In the genomic region with DNA sequence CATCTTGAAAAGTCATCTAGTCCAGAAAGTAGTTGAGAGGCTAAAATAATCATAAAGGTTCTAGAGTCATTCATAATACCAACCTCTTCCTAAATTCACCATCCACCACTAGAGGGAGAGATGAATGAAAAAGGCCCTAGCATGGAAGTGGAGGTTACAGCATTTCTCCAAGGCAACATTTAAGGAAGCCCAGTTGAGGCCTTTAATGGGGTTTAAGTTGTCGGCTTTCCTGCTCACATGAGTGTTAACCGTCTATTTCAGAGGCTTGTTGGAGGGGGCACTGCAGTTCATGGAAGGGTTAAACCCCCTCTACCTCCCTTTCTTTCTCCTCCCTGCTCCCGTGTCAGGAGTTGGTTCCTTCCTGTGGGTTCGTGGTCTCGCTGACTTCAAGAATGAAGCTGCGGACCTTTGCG, we compare ENCODE assay signal across 8 cellular contexts. TPM values are rescaled to one million over a fixed set of nuclear protein-coding genes. Genes with fewer than 3 reads are reported as not detected.
DNase-seq lines count a peak whose midpoint lies in the region; ATAC-seq and TF ChIP-seq lines count a peak whose summit lies in the region.

No MANE protein-coding gene starts in this region.

- H3K27me3 ChIP-seq in body of pancreas (no peaks in the 10 kb centered on the region), liver (ENCODE audit: control insufficient read depth in 4 of 4, insufficient read depth in 4 of 4, low read length in 3 of 4) (peaks cover 0 to 5% (median 0%) of the 10 kb centered on the region in 4 donors)

- H3K4me1 ChIP-seq in body of pancreas (peaks cover 24% of the 10 kb centered on the region), liver (ENCODE audit: control insufficient read depth in 4 of 4, insufficient read depth in 4 of 4, low read length in 3 of 4) (peaks cover 0 to 21% (median 10%) of the 10 kb centered on the region in 4 donors)

- peaks cover 2% of the 10 kb centered on the region for H3K9me3 Mint-ChIP-seq in activated CD8-positive, alpha-beta T cell treated with anti-CD3 and anti-CD28 coated beads for 36 hours
- no peaks in the 10 kb centered on the region for H3K9me3 Mint-ChIP-seq in activated CD8-positive, alpha-beta T cell treated with anti-CD3 and anti-CD28 coated beads, Interleukin-2, amount 10 ng/mL, durations not matched to agents 7 days and 5 days (ENCODE audit: insufficient read depth)

- peaks cover 27% of the 10 kb centered on the region for H3K4me1 Mint-ChIP-seq in activated CD8-positive, alpha-beta T cell treated with anti-CD3 and anti-CD28 coated beads for 36 hours (ENCODE audit: low read depth)
- peaks cover 28% of the 10 kb centered on the region for H3K4me1 Mint-ChIP-seq in activated CD8-positive, alpha-beta T cell treated with anti-CD3 and anti-CD28 coated beads, Interleukin-2, amount 10 ng/mL, durations not matched to agents 7 days and 5 days (ENCODE audit: low read depth)

- TF ChIP-seq POLR2A in body of pancreas (IDR thresholded peaks at IDR 0.05), result no peak

- H3K27ac ChIP-seq in body of pancreas (no peak overlapping the region), liver (ENCODE audit: low read depth in 1 of 2, low read length in 2 of 2) (no peak overlapping the region)

- POLR2A ChIA-PET in activated CD8-positive, alpha-beta T cell treated with anti-CD3 and anti-CD28 coated beads for 36 hours (lab: Charles Lee), result interaction anchor here (0.6 to 0.9 kb wide), 2 partner anchors 53 to 143 kb away, joined by 3 to 4 read pairs; no protein-coding TSS in a partner anchor
- POLR2A ChIA-PET in activated CD8-positive, alpha-beta T cell treated with anti-CD3 and anti-CD28 coated beads, Interleukin-2, amount 10 ng/mL, durations not matched to agents 7 days and 5 days (lab: Charles Lee), result no interaction called here

- H3K27me3 Mint-ChIP-seq in activated CD8-positive, alpha-beta T cell treated with anti-CD3 and anti-CD28 coated beads for 36 hours, result peaks cover 7% of the 10 kb centered on the region
- peaks cover 22% of the 10 kb centered on the region for H3K27me3 Mint-ChIP-seq in activated CD8-positive, alpha-beta T cell treated with anti-CD3 and anti-CD28 coated beads, Interleukin-2, amount 10 ng/mL, durations not matched to agents 7 days and 5 days (ENCODE audit: low read depth)

- 66 to 80% methylated on average over 7 of the region's 7 CpGs for WGBS in body of pancreas, 2 donors
- 72% methylated on average over 7 of the region's 7 CpGs for WGBS in liver

- intact Hi-C loops in activated CD8-positive, alpha-beta T cell treated with anti-CD3 and anti-CD28 coated beads for 36 hours (cut with micrococcal nuclease), result loop anchor here (10.0 kb wide), 2 partner anchors 145 to 545 kb away; no protein-coding TSS in a partner anchor
- intact Hi-C loops in body of pancreas (cut with DNase I), result no loop called here

- no peak for ATAC-seq in activated CD8-positive, alpha-beta T cell treated with anti-CD3 and anti-CD28 coated beads for 36 hours
- ATAC-seq in activated CD8-positive, alpha-beta T cell treated with anti-CD3 and anti-CD28 coated beads, Interleukin-2, amount 10 ng/mL, durations not matched to agents 7 days and 5 days, result no peak
- ATAC-seq in body of pancreas (no peak), GM21423 (IDR thresholded peaks at IDR 0.05; ENCODE audit: unreplicated experiment) (no peak), GM18867 (IDR thresholded peaks at IDR 0.05; ENCODE audit: unreplicated experiment) (no peak)

- H3K36me3 ChIP-seq in body of pancreas (replicated peaks in 1 of 2; ENCODE audit: insufficient read depth in 1 of 2, low read depth in 2 of 2), result no peaks in the 10 kb centered on the region
- H3K36me3 ChIP-seq in liver (ENCODE audit: control insufficient read depth in 4 of 4, insufficient read depth in 3 of 4, low read depth in 1 of 4, low read length in 3 of 4), result no peaks in the 10 kb centered on the region

- CTCF ChIA-PET in activated CD8-positive, alpha-beta T cell treated with anti-CD3 and anti-CD28 coated beads for 36 hours (lab: Charles Lee), result interaction anchor here (0.6 to 6.0 kb wide), 18 partner anchors 11 to 578 kb away, joined by 3 to 41 read pairs (median 4); no protein-coding TSS in a partner anchor
- CTCF ChIA-PET in activated CD8-positive, alpha-beta T cell treated with anti-CD3 and anti-CD28 coated beads, Interleukin-2, amount 10 ng/mL, durations not matched to agents 7 days and 5 days (lab: Charles Lee), result interaction anchor here (0.6 to 7.0 kb wide), 20 partner anchors 13 to 547 kb away, joined by 3 to 51 read pairs (median 4); no protein-coding TSS in a partner anchor

- peak; percentile 17 for DNase-seq in activated CD8-positive, alpha-beta T cell treated with anti-CD3 and anti-CD28 coated beads for 36 hours
- DNase-seq in activated CD8-positive, alpha-beta T cell treated with anti-CD3 and anti-CD28 coated beads, Interleukin-2, amount 10 ng/mL, durations not matched to agents 7 days and 5 days, result no peak
- peak; percentile 40 for DNase-seq in NCI-H226
- no peak for DNase-seq in body of pancreas
- no peak for DNase-seq in activated effector memory CD4-positive, alpha-beta T cell treated with Interleukin-2 at 50 U/mL for 16 hours

- peak; percentile 70 to 82 for TF ChIP-seq RAD21 in liver (IDR thresholded peaks at IDR 0.05)

- no peaks in the 10 kb centered on the region for H3K36me3 Mint-ChIP-seq in activated CD8-positive, alpha-beta T cell treated with anti-CD3 and anti-CD28 coated beads for 36 hours (ENCODE audit: low read depth)
- H3K36me3 Mint-ChIP-seq in activated CD8-positive, alpha-beta T cell treated with anti-CD3 and anti-CD28 coated beads, Interleukin-2, amount 10 ng/mL, durations not matched to agents 7 days and 5 days (ENCODE audit: low read depth), result peaks cover 2% of the 10 kb centered on the region

- H3K4me3 ChIP-seq in body of pancreas (no peak overlapping the region), liver (ENCODE audit: low read depth in 1 of 3, low read length in 3 of 3) (no peak overlapping the region)

- peak; percentile 55 for TF ChIP-seq CTCF in activated CD8-positive, alpha-beta T cell treated with anti-CD3 and anti-CD28 coated beads for 36 hours (IDR thresholded peaks at IDR 0.05)
- TF ChIP-seq CTCF in body of pancreas (IDR thresholded peaks at IDR 0.05), result peak in 5 of 7 experiments; percentile 16 to 42 (median 24)
- peak; percentile 50 for TF ChIP-seq CTCF in liver (IDR thresholded peaks at IDR 0.05; ENCODE audit: low read depth, low read length, missing input control)

- H3K4me3 Mint-ChIP-seq in activated CD8-positive, alpha-beta T cell treated with anti-CD3 and anti-CD28 coated beads for 36 hours, result peak overlapping the region; percentile 24
- no peak overlapping the region for H3K4me3 Mint-ChIP-seq in activated CD8-positive, alpha-beta T cell treated with anti-CD3 and anti-CD28 coated beads, Interleukin-2, amount 10 ng/mL, durations not matched to agents 7 days and 5 days

- H3K9me3 ChIP-seq in body of pancreas (no peaks in the 10 kb centered on the region), liver (ENCODE audit: control insufficient read depth in 4 of 4, low read length in 3 of 4) (no peaks in the 10 kb centered on the region)

- H3K27ac Mint-ChIP-seq in activated CD8-positive, alpha-beta T cell treated with anti-CD3 and anti-CD28 coated beads for 36 hours, result no peak overlapping the region
- no peak overlapping the region for H3K27ac Mint-ChIP-seq in activated CD8-positive, alpha-beta T cell treated with anti-CD3 and anti-CD28 coated beads, Interleukin-2, amount 10 ng/mL, durations not matched to agents 7 days and 5 days

- no peak overlapping the region for H3K9ac ChIP-seq in liver (ENCODE audit: low read depth in 1 of 2, low read length in 2 of 2)

TF ChIP-seq in liver, 16 proteins besides CTCF, POLR2A, EP300 and RAD21 (continues in another document):
- TF ChIP-seq EGR1 (IDR thresholded peaks at IDR 0.05; ENCODE audit: low read depth in 2 of 2) (no peak), NR2F2 (IDR thresholded peaks at IDR 0.05) (no peak), TAF1 (conservative IDR thresholded peaks at IDR 0.05) (no peak), SP1 (IDR thresholded peaks at IDR 0.05) (no peak), GABPA (IDR thresholded peaks at IDR 0.05 in 1 of 2, conservative IDR thresholded peaks at IDR 0.05 in 1 of 2) (no peak), JUND (IDR thresholded peaks at IDR 0.05) (no peak), FOXA1 (IDR thresholded peaks at IDR 0.05) (no peak), ATF3 (IDR thresholded peaks at IDR 0.05) (no peak), ZBTB33 (IDR thresholded peaks at IDR 0.05) (no peak)
- TF ChIP-seq, protein P1, sequence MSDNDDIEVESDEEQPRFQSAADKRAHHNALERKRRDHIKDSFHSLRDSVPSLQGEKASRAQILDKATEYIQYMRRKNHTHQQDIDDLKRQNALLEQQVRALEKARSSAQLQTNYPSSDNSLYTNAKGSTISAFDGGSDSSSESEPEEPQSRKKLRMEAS (IDR thresholded peaks at IDR 0.05), result no peak

RNA-seq across cellular contexts. Expression of gene SLCO3A1, which starts 3.8 kb away (rescaled TPM):
- total RNA-seq in activated CD8-positive, alpha-beta T cell treated with anti-CD3 and anti-CD28 coated beads for 36 hours, result 1 to 10 TPM; 4.2 to 4.8 TPM
- total RNA-seq in activated CD8-positive, alpha-beta T cell treated with anti-CD3 and anti-CD28 coated beads, Interleukin-2, amount 10 ng/mL, durations not matched to agents 7 days and 5 days, result 10 to 100 TPM; 29.3 to 32.7 TPM
- total RNA-seq in body of pancreas (10 to 100 TPM in 1 of 2 donors, 1 to 10 TPM in 1; 5.7 to 12.9 TPM), liver (1 to 10 TPM; 1.6 to 2.4 TPM)
- polyA plus RNA-seq in liver, result 1 to 10 TPM; 2.4 to 3.6 TPM

Comparison
In these comparisons a context has a peak if more than half of its experiments do, and no peak if none do; other contexts are left out.
1. DNase-seq: peak in activated CD8-positive, alpha-beta T cell treated with anti-CD3 and anti-CD28 coated beads for 36 hours (single experiment) and NCI-H226 (single experiment); none in activated CD8-positive, alpha-beta T cell treated with anti-CD3 and anti-CD28 coated beads, Interleukin-2, amount 10 ng/mL, durations not matched to agents 7 days and 5 days (single experiment), body of pancreas (0 of 4) and activated effector memory CD4-positive, alpha-beta T cell treated with Interleukin-2 at 50 U/mL for 16 hours (single experiment).
2. Peak in every context shown above with its lines, with median percentiles within 50 percentile points of each other: CTCF ChIP-seq.